1 cellular context compared by ENCODE assay signal in the genomic region with DNA sequence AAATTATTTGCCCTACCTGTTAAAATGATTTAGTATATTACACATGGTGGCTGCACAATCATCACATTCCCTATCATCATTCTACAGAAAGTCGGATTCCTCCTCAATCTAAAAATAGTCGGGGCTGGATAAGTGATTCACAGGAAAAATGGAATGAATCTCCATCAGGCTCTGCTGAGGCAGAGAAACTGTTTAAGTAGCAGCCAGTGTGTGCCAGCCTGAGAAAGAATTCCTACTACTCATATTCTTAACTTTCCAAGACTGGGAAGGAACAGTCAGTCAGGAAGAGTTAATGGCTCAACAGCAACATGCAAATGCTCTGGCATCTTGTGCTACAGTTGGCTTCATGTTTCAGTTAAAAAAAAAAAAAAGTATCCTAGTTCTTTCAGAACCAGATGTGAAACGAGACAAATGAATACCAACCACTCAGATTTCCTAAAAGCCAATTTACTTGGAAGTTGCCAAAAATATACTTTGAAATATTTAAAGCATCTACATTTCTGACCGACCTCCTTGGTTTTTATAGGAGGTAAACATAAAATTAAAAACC.
TF ChIP-seq lines count a peak whose summit lies in the region.

No MANE protein-coding gene starts in this region.

TF ChIP-seq in SK-N-SH, 30 proteins besides CTCF, POLR2A, EP300 and RAD21 (continued from another document):
- TF ChIP-seq REST (IDR thresholded peaks at IDR 0.05; ENCODE audit: low read depth, low read length) (no peak), POLR2AphosphoS5 (IDR thresholded peaks at IDR 0.05; ENCODE audit: low read depth, low read length) (no peak), JUND (IDR thresholded peaks at IDR 0.05) (no peak), RXRA (IDR thresholded peaks at IDR 0.05; ENCODE audit: borderline replicate concordance, low read depth) (no peak), ELF1 (IDR thresholded peaks at IDR 0.05) (no peak), GATA2 (CRISPR knock-in tag; IDR thresholded peaks at IDR 0.05) (no peak), TEAD4 (IDR thresholded peaks at IDR 0.05; ENCODE audit: borderline replicate concordance, insufficient read depth) (no peak), GABPA (IDR thresholded peaks at IDR 0.05; ENCODE audit: low read depth) (no peak)
